ENCODE assay signal across 14 cellular contexts in the genomic region with DNA sequence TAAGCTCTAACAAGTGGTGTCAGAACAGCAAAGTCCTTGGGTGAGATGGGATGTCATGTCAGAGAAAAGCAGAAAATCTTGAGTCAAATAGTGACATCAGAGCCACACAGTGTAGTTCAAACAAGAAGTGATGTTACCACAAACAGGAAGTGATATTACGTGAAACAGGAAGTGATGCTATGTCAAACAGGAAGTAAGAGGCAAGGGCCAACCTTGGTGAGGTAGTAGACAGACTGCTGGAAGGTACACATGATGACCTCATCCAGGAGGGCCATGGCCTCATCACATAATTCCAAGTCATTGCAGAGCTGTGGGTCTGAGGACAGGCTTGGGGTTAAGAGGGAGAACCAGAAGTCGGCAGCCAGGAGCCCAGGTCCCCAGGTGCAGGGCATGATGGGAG. TPM values are rescaled to one million over a fixed set of nuclear protein-coding genes. Genes with fewer than 3 reads are reported as not detected.
A peak's percentile ranks its signal among the peaks of the same experiment; 100 is the strongest.
DNase-seq lines count a peak whose midpoint lies in the region; ATAC-seq, FAIRE-seq and TF ChIP-seq lines count a peak whose summit lies in the region.
"Had no signal": no experiment of that assay in that cellular context is flagged by ENCODE, and none has a peak within 500 bp of the region (broad histone marks: within the 10 kb centered on the region; RNA-seq: fewer than 3 reads in every experiment).

No MANE protein-coding gene starts in this region.

- WGBS in HepG2 (ENCODE audit: low lambda C conversion rate): 100% methylated on average over 1 of the region's 2 CpGs

- H3K27ac ChIP-seq in left ventricle myocardium inferior (replicated peaks) (peak overlapping the region; percentile 84), HepG2 (ENCODE audit: extremely low read length, insufficient read depth, low read length) (no peak overlapping the region)

- no peak for TF ChIP-seq EP300 in HepG2 (IDR thresholded peaks at IDR 0.05; ENCODE audit: low read depth in 2 of 2, low read length in 2 of 2)
- TF ChIP-seq EP300 in HepG2 (CRISPR knock-in tag; IDR thresholded peaks at IDR 0.05; ENCODE audit: borderline replicate concordance): no peak

- H3K36me3 ChIP-seq in left ventricle myocardium inferior: peaks cover 22% of the 10 kb centered on the region
- H3K36me3 ChIP-seq in HepG2 (replicated peaks in 1 of 2; ENCODE audit: control insufficient read depth in 1 of 2, insufficient read depth in 2 of 2, low read length in 2 of 2): no peaks in the 10 kb centered on the region
- H3K36me3 ChIP-seq: uterus had no signal

- TF ChIP-seq POLR2A in HepG2 (IDR thresholded peaks at IDR 0.05; ENCODE audit: insufficient read depth in 1 of 2, low read depth in 2 of 2, low read length in 2 of 2): no peak

- no peaks in the 10 kb centered on the region for H4K20me1 ChIP-seq in HepG2 (ENCODE audit: insufficient read depth, low read length)

- no peak overlapping the region for H3K4me2 ChIP-seq in HepG2 (ENCODE audit: low read depth, low read length)

- no peaks in the 10 kb centered on the region for H3K27me3 Mint-ChIP-seq in T-helper 17 cell

- ATAC-seq in Right ventricle myocardium superior (ENCODE audit: poor library complexity) (no peak), T-helper 17 cell (peak; percentile 66), HepG2 (no peak), GM19328 (IDR thresholded peaks at IDR 0.05; ENCODE audit: unreplicated experiment) (no peak)

- no peak for FAIRE-seq in HepG2 (lab: Jason Lieb, UNC)
- FAIRE-seq: endometrium had no signal

- intact Hi-C loops in left ventricle myocardium inferior (cut with micrococcal nuclease): no loop called here
- intact Hi-C loops in Right ventricle myocardium superior (cut with DNase I): no loop called here
- intact Hi-C loops in HepG2 (cut with micrococcal nuclease; ENCODE audit: unreplicated experiment): no loop called here

- POLR2A ChIA-PET in HepG2 (lab: Yijun Ruan, JAX): interaction anchor here (1.6 kb wide), 1 partner anchor 12 kb away, joined by 6 read pairs; no protein-coding TSS in a partner anchor

- H3K27me3 ChIP-seq in left ventricle myocardium inferior (ENCODE audit: low read depth): no peaks in the 10 kb centered on the region
- H3K27me3 ChIP-seq in HepG2 (ENCODE audit: control insufficient read depth in 1 of 2, insufficient read depth in 2 of 2, low read length in 2 of 2): no peaks in the 10 kb centered on the region
- H3K27me3 ChIP-seq: uterus had no signal

- in situ Hi-C loops in HepG2 (cut with HindIII; ENCODE audit: extremely low pct_ligation_motif_present, low pct_unique_long_range_greater_than_20kb): no loop called here

- no peaks in the 10 kb centered on the region for H3K79me2 ChIP-seq in HepG2 (ENCODE audit: insufficient read depth, low read length)

- H3K9me3 ChIP-seq in left ventricle myocardium inferior (replicated peaks): no peaks in the 10 kb centered on the region
- no peaks in the 10 kb centered on the region for H3K9me3 ChIP-seq in T-helper 17 cell (ENCODE audit: control insufficient read depth, low read length, poor library complexity, severe bottlenecking)
- no peaks in the 10 kb centered on the region for H3K9me3 ChIP-seq in HepG2 (ENCODE audit: low read length)
- H3K9me3 ChIP-seq: uterus had no signal

- TF ChIP-seq RAD21 in HepG2 (CRISPR knock-in tag; IDR thresholded peaks at IDR 0.05): no peak

- no TSS peak for BruUV-seq in HepG2 (replicated peaks; lab: Mats Ljungman, UMichigan)

- TF ChIP-seq CTCF in left ventricle myocardium inferior (IDR thresholded peaks at IDR 0.05; ENCODE audit: borderline replicate concordance): no peak
- TF ChIP-seq CTCF in HepG2 (CRISPR knock-in tag; IDR thresholded peaks at IDR 0.05): no peak

- no peak overlapping the region for H3K4me3 Mint-ChIP-seq in T-helper 17 cell
- H3K4me3 Mint-ChIP-seq: activated T-cell treated with anti-CD3 and anti-CD28 coated beads, Interleukin-2, amount 50 U/mL, for 72 hours had no signal

- peaks cover 6% of the 10 kb centered on the region for H3K36me3 Mint-ChIP-seq in T-helper 17 cell (ENCODE audit: low read depth)

- no peak overlapping the region for H3K27ac Mint-ChIP-seq in T-helper 17 cell
- H3K27ac Mint-ChIP-seq: activated T-cell treated with anti-CD3 and anti-CD28 coated beads, Interleukin-2, amount 50 U/mL, for 72 hours had no signal

- CTCF ChIA-PET in HepG2 (lab: Yijun Ruan, JAX; ENCODE audit: low intra/inter-chr PET ratio, low total read pairs): no interaction called here

- H3K4me3 ChIP-seq in left ventricle myocardium inferior (no peak overlapping the region), HepG2 (replicated peaks in 1 of 3; ENCODE audit: insufficient read depth in 1 of 3, low read depth in 2 of 3, low read length in 3 of 3) (no peak overlapping the region)
- H3K4me3 ChIP-seq: uterus had no signal

- DNase-seq in left ventricle myocardium inferior (no peak), Right ventricle myocardium superior (no peak), T-helper 17 cell (no peak), HepG2 (ENCODE audit: low spot score) (no peak), ecto neural progenitor cell (ENCODE audit: low spot score) (no peak), NCI-H510A (lab: John Stamatoyannopoulos, UW) (no peak), EL (no peak)
- DNase-seq: activated T-cell treated with anti-CD3 and anti-CD28 coated beads, Interleukin-2, amount 50 U/mL, for 72 hours; SHP77 treated with DMSO at 0.1 percent for 48 hours had no signal

- H3K4me1 Mint-ChIP-seq in T-helper 17 cell: peaks cover 10% of the 10 kb centered on the region

- H3K4me1 ChIP-seq in left ventricle myocardium inferior: peaks cover 69% of the 10 kb centered on the region
- H3K4me1 ChIP-seq in HepG2 (ENCODE audit: insufficient read depth, low read length): peaks cover 15% of the 10 kb centered on the region
- H3K4me1 ChIP-seq: uterus had no signal

- H3K9ac ChIP-seq in HepG2 (ENCODE audit: insufficient read depth, low read depth, low read length): no peak overlapping the region

- H2AFZ ChIP-seq in HepG2 (ENCODE audit: low read length): no peak overlapping the region

RNA-seq across cellular contexts. Expression of a gene that starts 7.0 kb away (rescaled TPM):
- 1.8 TPM for total RNA-seq in left ventricle myocardium inferior
- total RNA-seq in Right ventricle myocardium superior: 4.8 TPM
- total RNA-seq in T-helper 17 cell: under 1 TPM; 0.42 to 0.60 TPM
- total RNA-seq in HepG2 (2016; rRNA removed; fragmentation: Illumina TruSeq; extraction: Trizol): 2.0 and 2.2 TPM in 2 replicates
- 2.4 and 2.6 TPM in 2 replicates for total RNA-seq in HepG2 (2016; cell fraction: cytosol; rRNA removed; fragmentation: Illumina TruSeq; extraction: Trizol; ENCODE audit: low read depth)
- 1.4 and 2.1 TPM in 2 replicates for total RNA-seq in HepG2 (2016; cell fraction: insoluble cytoplasmic fraction; rRNA removed; fragmentation: Illumina TruSeq; extraction: Trizol)
- total RNA-seq in HepG2 (2016; cell fraction: membrane; rRNA removed; fragmentation: Illumina TruSeq; extraction: Trizol): 2.7 and 3.4 TPM in 2 replicates
- total RNA-seq in HepG2 (2016; cell fraction: nucleus; rRNA removed; fragmentation: Illumina TruSeq; extraction: Trizol): 2.1 and 2.5 TPM in 2 replicates
- 2.4 and 2.7 TPM in 2 replicates for polyA plus RNA-seq in HepG2 (2011; rRNA removed)
- polyA plus RNA-seq in HepG2 (2011; cell fraction: cytosol; rRNA removed): 1.4 and 1.7 TPM in 2 replicates
- polyA plus RNA-seq in HepG2 (2011; cell fraction: nucleus; rRNA removed): 7.2 and 7.7 TPM in 2 replicates
- polyA plus RNA-seq in HepG2 (2012): 3.9 and 5.7 TPM in 2 replicates
- polyA plus RNA-seq in HepG2 (2016; cell fraction: cytosol; fragmentation: Illumina TruSeq; extraction: Trizol; ENCODE audit: low read depth): 2.3 and 3.3 TPM in 2 replicates
- 3.3 and 5.0 TPM in 2 replicates for polyA plus RNA-seq in HepG2 (2016; cell fraction: insoluble cytoplasmic fraction; fragmentation: Illumina TruSeq; extraction: Trizol; ENCODE audit: low read depth)
- polyA plus RNA-seq in HepG2 (2016; cell fraction: membrane; fragmentation: Illumina TruSeq; extraction: Trizol; ENCODE audit: low read depth): 3.1 and 3.8 TPM in 2 replicates
- polyA plus RNA-seq in HepG2 (2016; cell fraction: nucleus; fragmentation: Illumina TruSeq; extraction: Trizol; ENCODE audit: insufficient read depth, low read depth): 8.7 and 10.3 TPM in 2 replicates
- polyA minus RNA-seq in HepG2 (2011; rRNA and poly(A)+ RNA removed; ENCODE audit: low replicate concordance): 1.3 and 3.6 TPM in 2 replicates
- polyA minus RNA-seq in HepG2 (2011; cell fraction: cytosol; rRNA and poly(A)+ RNA removed): 2.6 and 4.8 TPM in 2 replicates
- 1.9 and 2.2 TPM in 2 replicates for polyA minus RNA-seq in HepG2 (2011; cell fraction: nucleus; rRNA and poly(A)+ RNA removed)

RNA-seq across cellular contexts. Expression of a gene that starts 13.8 kb away (rescaled TPM):
- total RNA-seq in left ventricle myocardium inferior (13.9 TPM), Right ventricle myocardium superior (15.1 TPM), T-helper 17 cell (under 1 TPM; 0.10 to 0.12 TPM), HepG2 (2016; rRNA removed; fragmentation: Illumina TruSeq; extraction: Trizol) (0.44 and 0.49 TPM in 2 replicates)
- 0.18 and 0.20 TPM in 2 replicates for total RNA-seq in HepG2 (2016; cell fraction: cytosol; rRNA removed; fragmentation: Illumina TruSeq; extraction: Trizol; ENCODE audit: low read depth)
- 0.16 and 0.32 TPM in 2 replicates for total RNA-seq in HepG2 (2016; cell fraction: insoluble cytoplasmic fraction; rRNA removed; fragmentation: Illumina TruSeq; extraction: Trizol)
- 0.09 and 0.24 TPM in 2 replicates for total RNA-seq in HepG2 (2016; cell fraction: membrane; rRNA removed; fragmentation: Illumina TruSeq; extraction: Trizol)
- 0.22 TPM in 1 of 2 replicates, not detected in the other for total RNA-seq in HepG2 (2016; cell fraction: nucleus; rRNA removed; fragmentation: Illumina TruSeq; extraction: Trizol)
- polyA plus RNA-seq in HepG2 (2011; rRNA removed): 0.58 and 1.1 TPM in 2 replicates
- 0.49 and 0.71 TPM in 2 replicates for polyA plus RNA-seq in HepG2 (2011; cell fraction: cytosol; rRNA removed)
- 2.6 and 3.2 TPM in 2 replicates for polyA plus RNA-seq in HepG2 (2011; cell fraction: nucleus; rRNA removed)
- polyA plus RNA-seq in HepG2 (2012): 1.3 and 1.9 TPM in 2 replicates
- polyA plus RNA-seq in HepG2 (2016; cell fraction: cytosol; fragmentation: Illumina TruSeq; extraction: Trizol; ENCODE audit: low read depth): 0.14 and 0.21 TPM in 2 replicates
- polyA plus RNA-seq in HepG2 (2016; cell fraction: insoluble cytoplasmic fraction; fragmentation: Illumina TruSeq; extraction: Trizol; ENCODE audit: low read depth): 0.27 and 0.31 TPM in 2 replicates
- 0.11 and 0.30 TPM in 2 replicates for polyA plus RNA-seq in HepG2 (2016; cell fraction: membrane; fragmentation: Illumina TruSeq; extraction: Trizol; ENCODE audit: low read depth)
- polyA plus RNA-seq in HepG2 (2016; cell fraction: nucleus; fragmentation: Illumina TruSeq; extraction: Trizol; ENCODE audit: insufficient read depth, low read depth): 0.86 and 0.89 TPM in 2 replicates
- 1.6 and 73.9 TPM in 2 replicates for polyA minus RNA-seq in HepG2 (2011; rRNA and poly(A)+ RNA removed; ENCODE audit: low replicate concordance)
- 0.79 and 0.89 TPM in 2 replicates for polyA minus RNA-seq in HepG2 (2011; cell fraction: cytosol; rRNA and poly(A)+ RNA removed)
- polyA minus RNA-seq in HepG2 (2011; cell fraction: nucleus; rRNA and poly(A)+ RNA removed): 1.1 and 1.2 TPM in 2 replicates

RNA-seq across cellular contexts. Expression of a gene that starts 20.1 kb away (rescaled TPM):
- 0.60 TPM for total RNA-seq in left ventricle myocardium inferior
- total RNA-seq in Right ventricle myocardium superior: 0.73 TPM
- not detected for total RNA-seq in T-helper 17 cell
- total RNA-seq in HepG2 (2016; rRNA removed; fragmentation: Illumina TruSeq; extraction: Trizol): 0.22 TPM in 1 of 2 replicates, not detected in the other
- not detected in 2 replicates for total RNA-seq in HepG2 (2016; cell fraction: cytosol; rRNA removed; fragmentation: Illumina TruSeq; extraction: Trizol; ENCODE audit: low read depth)
- total RNA-seq in HepG2 (2016; cell fraction: insoluble cytoplasmic fraction; rRNA removed; fragmentation: Illumina TruSeq; extraction: Trizol): 0.11 TPM in 1 of 2 replicates, not detected in the other
- total RNA-seq in HepG2 (2016; cell fraction: membrane; rRNA removed; fragmentation: Illumina TruSeq; extraction: Trizol): 0.59 TPM in 1 of 2 replicates, not detected in the other
- total RNA-seq in HepG2 (2016; cell fraction: nucleus; rRNA removed; fragmentation: Illumina TruSeq; extraction: Trizol): not detected in 2 replicates
- polyA plus RNA-seq in HepG2 (2011; rRNA removed): 0.07 and 0.16 TPM in 2 replicates
- not detected in 2 replicates for polyA plus RNA-seq in HepG2 (2011; cell fraction: cytosol; rRNA removed)
- polyA plus RNA-seq in HepG2 (2011; cell fraction: nucleus; rRNA removed): 1.2 and 1.7 TPM in 2 replicates
- polyA plus RNA-seq in HepG2 (2012): 0.09 and 0.50 TPM in 2 replicates
- not detected in 2 replicates for polyA plus RNA-seq in HepG2 (2016; cell fraction: cytosol; fragmentation: Illumina TruSeq; extraction: Trizol; ENCODE audit: low read depth)
- polyA plus RNA-seq in HepG2 (2016; cell fraction: insoluble cytoplasmic fraction; fragmentation: Illumina TruSeq; extraction: Trizol; ENCODE audit: low read depth): not detected in 2 replicates
- polyA plus RNA-seq in HepG2 (2016; cell fraction: membrane; fragmentation: Illumina TruSeq; extraction: Trizol; ENCODE audit: low read depth): not detected in 2 replicates
- 0.46 and 0.85 TPM in 2 replicates for polyA plus RNA-seq in HepG2 (2016; cell fraction: nucleus; fragmentation: Illumina TruSeq; extraction: Trizol; ENCODE audit: insufficient read depth, low read depth)
- polyA minus RNA-seq in HepG2 (2011; rRNA and poly(A)+ RNA removed; ENCODE audit: low replicate concordance): 0.30 TPM in 1 of 2 replicates, not detected in the other
- polyA minus RNA-seq in HepG2 (2011; cell fraction: cytosol; rRNA and poly(A)+ RNA removed): not detected in 2 replicates
- 0.37 and 0.39 TPM in 2 replicates for polyA minus RNA-seq in HepG2 (2011; cell fraction: nucleus; rRNA and poly(A)+ RNA removed)
- total RNA-seq: M059J had no signal
- polyA plus RNA-seq: BJ had no signal

RNA-seq across cellular contexts. Expression of a gene that starts 25.9 kb away (rescaled TPM):
- total RNA-seq in left ventricle myocardium inferior (1.8 TPM), Right ventricle myocardium superior (1.8 TPM), T-helper 17 cell (under 1 TPM; 0.07 to 0.16 TPM), HepG2 (2016; rRNA removed; fragmentation: Illumina TruSeq; extraction: Trizol) (0.07 TPM in 2 replicates)
- total RNA-seq in HepG2 (2016; cell fraction: cytosol; rRNA removed; fragmentation: Illumina TruSeq; extraction: Trizol; ENCODE audit: low read depth): not detected in 2 replicates
- 0.09 TPM in 1 of 2 replicates, not detected in the other for total RNA-seq in HepG2 (2016; cell fraction: insoluble cytoplasmic fraction; rRNA removed; fragmentation: Illumina TruSeq; extraction: Trizol)
- total RNA-seq in HepG2 (2016; cell fraction: membrane; rRNA removed; fragmentation: Illumina TruSeq; extraction: Trizol): 0.07 and 0.09 TPM in 2 replicates
- total RNA-seq in HepG2 (2016; cell fraction: nucleus; rRNA removed; fragmentation: Illumina TruSeq; extraction: Trizol): 0.09 TPM in 1 of 2 replicates, not detected in the other
- 1.1 and 1.5 TPM in 2 replicates for polyA plus RNA-seq in HepG2 (2011; rRNA removed)
- polyA plus RNA-seq in HepG2 (2011; cell fraction: cytosol; rRNA removed): 0.71 and 0.98 TPM in 2 replicates
- 2.0 and 2.5 TPM in 2 replicates for polyA plus RNA-seq in HepG2 (2011; cell fraction: nucleus; rRNA removed)
- 0.47 and 1.7 TPM in 2 replicates for polyA plus RNA-seq in HepG2 (2012)
- polyA plus RNA-seq in HepG2 (2016; cell fraction: cytosol; fragmentation: Illumina TruSeq; extraction: Trizol; ENCODE audit: low read depth): not detected in 2 replicates
- polyA plus RNA-seq in HepG2 (2016; cell fraction: insoluble cytoplasmic fraction; fragmentation: Illumina TruSeq; extraction: Trizol; ENCODE audit: low read depth): not detected in 2 replicates
- polyA plus RNA-seq in HepG2 (2016; cell fraction: membrane; fragmentation: Illumina TruSeq; extraction: Trizol; ENCODE audit: low read depth): 0.14 TPM in 1 of 2 replicates, not detected in the other
- polyA plus RNA-seq in HepG2 (2016; cell fraction: nucleus; fragmentation: Illumina TruSeq; extraction: Trizol; ENCODE audit: insufficient read depth, low read depth): 0.26 TPM in 1 of 2 replicates, not detected in the other
- 1.8 and 2.9 TPM in 2 replicates for polyA minus RNA-seq in HepG2 (2011; rRNA and poly(A)+ RNA removed; ENCODE audit: low replicate concordance)
- polyA minus RNA-seq in HepG2 (2011; cell fraction: cytosol; rRNA and poly(A)+ RNA removed): 0.97 and 0.99 TPM in 2 replicates
- polyA minus RNA-seq in HepG2 (2011; cell fraction: nucleus; rRNA and poly(A)+ RNA removed): 0.64 and 1.5 TPM in 2 replicates

RNA-seq across cellular contexts. Expression of a gene that starts 28.8 kb away (rescaled TPM):
- total RNA-seq in left ventricle myocardium inferior (not detected), Right ventricle myocardium superior (not detected), T-helper 17 cell (not detected), HepG2 (2016; rRNA removed; fragmentation: Illumina TruSeq; extraction: Trizol) (not detected in 2 replicates)
- not detected in 2 replicates for total RNA-seq in HepG2 (2016; cell fraction: cytosol; rRNA removed; fragmentation: Illumina TruSeq; extraction: Trizol; ENCODE audit: low read depth)
- not detected in 2 replicates for total RNA-seq in HepG2 (2016; cell fraction: insoluble cytoplasmic fraction; rRNA removed; fragmentation: Illumina TruSeq; extraction: Trizol)
- total RNA-seq in HepG2 (2016; cell fraction: membrane; rRNA removed; fragmentation: Illumina TruSeq; extraction: Trizol): not detected in 2 replicates
- total RNA-seq in HepG2 (2016; cell fraction: nucleus; rRNA removed; fragmentation: Illumina TruSeq; extraction: Trizol): not detected in 2 replicates
- polyA plus RNA-seq in HepG2 (2011; rRNA removed): 0.17 TPM in 2 replicates
- polyA plus RNA-seq in HepG2 (2011; cell fraction: cytosol; rRNA removed): 0.08 and 0.12 TPM in 2 replicates
- 0.26 and 0.39 TPM in 2 replicates for polyA plus RNA-seq in HepG2 (2011; cell fraction: nucleus; rRNA removed)
- polyA plus RNA-seq in HepG2 (2012): 0.60 TPM in 1 of 2 replicates, not detected in the other
- polyA plus RNA-seq in HepG2 (2016; cell fraction: cytosol; fragmentation: Illumina TruSeq; extraction: Trizol; ENCODE audit: low read depth): not detected in 2 replicates
- polyA plus RNA-seq in HepG2 (2016; cell fraction: insoluble cytoplasmic fraction; fragmentation: Illumina TruSeq; extraction: Trizol; ENCODE audit: low read depth): not detected in 2 replicates
- not detected in 2 replicates for polyA plus RNA-seq in HepG2 (2016; cell fraction: membrane; fragmentation: Illumina TruSeq; extraction: Trizol; ENCODE audit: low read depth)
- not detected in 2 replicates for polyA plus RNA-seq in HepG2 (2016; cell fraction: nucleus; fragmentation: Illumina TruSeq; extraction: Trizol; ENCODE audit: insufficient read depth, low read depth)
- polyA minus RNA-seq in HepG2 (2011; rRNA and poly(A)+ RNA removed; ENCODE audit: low replicate concordance): not detected in 2 replicates
- polyA minus RNA-seq in HepG2 (2011; cell fraction: cytosol; rRNA and poly(A)+ RNA removed): not detected in 2 replicates
- polyA minus RNA-seq in HepG2 (2011; cell fraction: nucleus; rRNA and poly(A)+ RNA removed): 0.37 TPM in 1 of 2 replicates, not detected in the other
- total RNA-seq: activated T-cell treated with anti-CD3 and anti-CD28 coated beads, Interleukin-2, amount 50 U/mL, for 72 hours; M059J; uterus had no signal
- polyA plus RNA-seq: BJ had no signal
